1 cellular context compared by ENCODE assay signal in the genomic region with DNA sequence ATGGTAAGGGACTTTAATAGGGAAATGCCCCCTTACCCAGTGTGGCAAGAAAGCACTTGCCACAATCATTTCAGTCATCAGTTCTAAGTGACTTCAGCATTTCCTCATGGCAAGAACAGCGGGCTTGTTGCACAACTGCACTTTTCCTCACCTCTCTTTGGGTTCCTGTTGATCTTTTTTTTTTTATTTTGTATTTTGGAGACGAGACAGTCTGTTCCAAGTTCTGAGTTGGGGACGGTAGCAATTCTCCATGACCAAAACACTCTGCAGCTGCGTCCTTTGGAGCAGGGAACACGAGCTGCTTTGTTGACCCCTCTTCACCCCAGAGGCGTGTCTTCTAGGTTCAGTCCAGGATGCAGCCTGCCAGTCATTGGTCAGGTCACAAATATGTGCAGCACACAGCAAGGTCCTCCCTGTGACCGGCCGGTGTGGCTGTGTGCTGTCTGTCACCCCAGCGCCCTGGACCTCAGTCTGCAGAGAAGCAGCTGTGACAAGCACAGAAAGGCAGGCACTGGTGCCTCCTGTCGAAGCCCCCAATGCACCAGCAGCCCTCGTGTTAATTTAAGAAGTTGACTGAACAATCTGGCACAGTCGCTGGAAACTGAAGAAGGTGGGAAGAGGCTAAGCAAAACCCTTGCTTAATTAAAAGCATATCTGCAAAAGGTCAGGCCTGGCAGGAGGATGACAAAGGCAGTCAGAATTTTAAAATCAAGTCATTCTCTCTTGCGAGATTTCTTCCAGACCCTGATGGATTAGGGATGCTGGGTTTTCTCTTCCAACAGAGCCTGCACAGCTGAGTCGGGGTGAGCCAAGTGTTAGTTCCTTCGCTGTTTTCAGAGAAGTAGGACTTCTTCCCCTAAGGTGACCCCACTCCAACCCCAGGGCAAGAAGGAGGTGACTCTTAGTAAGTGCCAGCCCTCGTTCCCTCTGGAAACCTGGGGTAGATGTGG.
TF ChIP-seq lines count a peak whose summit lies in the region.

No MANE protein-coding gene starts in this region.

TF ChIP-seq in HepG2, 621 proteins besides CTCF, POLR2A, EP300 and RAD21 (continued from another document and continues in another):
- TF ChIP-seq, protein P1, sequence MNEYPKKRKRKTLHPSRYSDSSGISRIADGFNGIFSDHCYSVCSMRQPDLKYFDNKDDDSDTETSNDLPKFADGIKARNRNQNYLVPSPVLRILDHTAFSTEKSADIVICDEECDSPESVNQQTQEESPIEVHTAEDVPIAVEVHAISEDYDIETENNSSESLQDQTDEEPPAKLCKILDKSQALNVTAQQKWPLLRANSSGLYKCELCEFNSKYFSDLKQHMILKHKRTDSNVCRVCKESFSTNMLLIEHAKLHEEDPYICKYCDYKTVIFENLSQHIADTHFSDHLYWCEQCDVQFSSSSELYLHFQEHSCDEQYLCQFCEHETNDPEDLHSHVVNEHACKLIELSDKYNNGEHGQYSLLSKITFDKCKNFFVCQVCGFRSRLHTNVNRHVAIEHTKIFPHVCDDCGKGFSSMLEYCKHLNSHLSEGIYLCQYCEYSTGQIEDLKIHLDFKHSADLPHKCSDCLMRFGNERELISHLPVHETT (CRISPR knock-in tag; conservative IDR thresholded peaks at IDR 0.05), result no peak
- TF ChIP-seq, protein P2, sequence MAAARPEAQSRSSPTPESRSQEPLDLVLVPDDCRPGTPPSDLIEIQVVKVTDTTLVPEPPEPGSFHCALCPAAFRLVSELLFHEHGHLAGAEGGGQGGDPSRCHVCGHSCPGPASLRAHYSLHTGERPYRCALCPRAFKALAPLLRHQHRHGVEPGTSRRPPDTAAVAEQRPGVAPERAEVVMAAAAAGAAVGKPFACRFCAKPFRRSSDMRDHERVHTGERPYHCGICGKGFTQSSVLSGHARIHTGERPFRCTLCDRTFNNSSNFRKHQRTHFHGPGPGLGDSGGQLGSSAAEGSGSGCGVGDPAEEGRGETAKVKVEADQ (CRISPR knock-in tag; IDR thresholded peaks at IDR 0.05; ENCODE audit: borderline replicate concordance), result 0 out of 2 replicates have a peak, but pooled peaks have one; percentile 47
- TF ChIP-seq GABPA (IDR thresholded peaks at IDR 0.05; ENCODE audit: low read depth, low read length) (no peak), GABPA (CRISPR knock-in tag; IDR thresholded peaks at IDR 0.05; ENCODE audit: low read depth) (peak; percentile 15; the same call in 1 of the 2 replicates), KDM2A (CRISPR knock-in tag; IDR thresholded peaks at IDR 0.05; ENCODE audit: borderline replicate concordance, low read depth) (peak; percentile 60; the same call in 1 of the 2 replicates), CCDC6 (CRISPR knock-in tag; IDR thresholded peaks at IDR 0.05) (no peak), SP4 (CRISPR knock-in tag; IDR thresholded peaks at IDR 0.05) (0 out of 2 replicates have a peak, but pooled peaks have one; percentile 22), ZFP36L1 (CRISPR knock-in tag; IDR thresholded peaks at IDR 0.05) (0 out of 2 replicates have a peak, but pooled peaks have one; percentile 62), NR2F6 (IDR thresholded peaks at IDR 0.05) (no peak; the same call in 1 of the 2 replicates), NR2F6 (CRISPR knock-in tag; IDR thresholded peaks at IDR 0.05) (peak; percentile 70; the same call in 1 of the 2 replicates), HNRNPK (IDR thresholded peaks at IDR 0.05; ENCODE audit: low read depth, low read length, poor library complexity, severe bottlenecking) (no peak), SMYD3 (CRISPR knock-in tag; IDR thresholded peaks at IDR 0.05) (no peak), ZMYM4 (CRISPR knock-in tag; IDR thresholded peaks at IDR 0.05) (peak; percentile 83), ZNF136 (CRISPR knock-in tag; IDR thresholded peaks at IDR 0.05; ENCODE audit: low read depth) (0 out of 2 replicates have a peak, but pooled peaks have one; percentile 22), ZMYM2 (CRISPR knock-in tag; IDR thresholded peaks at IDR 0.05) (no peak), STAG1 (CRISPR knock-in tag; IDR thresholded peaks at IDR 0.05) (peak; percentile 61), RXRB (CRISPR knock-in tag; IDR thresholded peaks at IDR 0.05; ENCODE audit: borderline replicate concordance) (peak; percentile 71; the same call in 1 of the 2 replicates), POGZ (CRISPR knock-in tag; IDR thresholded peaks at IDR 0.05) (peak; percentile 55; the same call in 1 of the 2 replicates), EED (CRISPR knock-in tag; IDR thresholded peaks at IDR 0.05) (no peak), SALL1 (CRISPR knock-in tag; IDR thresholded peaks at IDR 0.05) (peak; percentile 80), CEBPB (IDR thresholded peaks at IDR 0.05; ENCODE audit: borderline replicate concordance, low read depth, low read length) (peak; percentile 66; the same call in 1 of the 2 replicates), PCBP2 (optimal IDR thresholded peaks at IDR 0.05; ENCODE audit: low read depth, low read length, poor library complexity, severe bottlenecking) (no peak), NR2F2 (IDR thresholded peaks at IDR 0.05; ENCODE audit: borderline replicate concordance, low read depth) (peak; percentile 59; the same call in 1 of the 2 replicates), MED1 (CRISPR knock-in tag; IDR thresholded peaks at IDR 0.05) (peak; percentile 63), RXRA (CRISPR knock-in tag; IDR thresholded peaks at IDR 0.05) (peak; percentile 90), HOXA9 (CRISPR knock-in tag; IDR thresholded peaks at IDR 0.05; ENCODE audit: borderline replicate concordance) (no peak), HCFC1 (IDR thresholded peaks at IDR 0.05; ENCODE audit: low read depth, low read length) (0 out of 2 replicates have a peak, but pooled peaks have one; percentile 20), GATAD1 (CRISPR knock-in tag; IDR thresholded peaks at IDR 0.05) (no peak), ZBTB21 (CRISPR knock-in tag; IDR thresholded peaks at IDR 0.05) (no peak), ZNF17 (CRISPR knock-in tag; IDR thresholded peaks at IDR 0.05) (no peak), ZNF607 (CRISPR knock-in tag; IDR thresholded peaks at IDR 0.05; ENCODE audit: borderline replicate concordance) (peak; percentile 44; the same call in 1 of the 2 replicates), SAFB2 (CRISPR knock-in tag; IDR thresholded peaks at IDR 0.05; ENCODE audit: borderline replicate concordance, low read depth) (no peak; the same call in 1 of the 2 replicates), ZNF615 (CRISPR knock-in tag; IDR thresholded peaks at IDR 0.05; ENCODE audit: borderline replicate concordance) (no peak), FOXO1 (CRISPR knock-in tag; IDR thresholded peaks at IDR 0.05) (peak; percentile 14; the same call in 1 of the 2 replicates), ZNF350 (CRISPR knock-in tag; IDR thresholded peaks at IDR 0.05; ENCODE audit: borderline replicate concordance, low read depth) (0 out of 2 replicates have a peak, but pooled peaks have one; percentile 20), IKZF1 (IDR thresholded peaks at IDR 0.05) (no peak), FOXA1 (IDR thresholded peaks at IDR 0.05) (no peak), FOXA1 (CRISPR knock-in tag; IDR thresholded peaks at IDR 0.05) (0 out of 2 replicates have a peak, but pooled peaks have one; percentile 16), ZFP41 (CRISPR knock-in tag; IDR thresholded peaks at IDR 0.05; ENCODE audit: borderline replicate concordance) (no peak), ZNF772 (CRISPR knock-in tag; IDR thresholded peaks at IDR 0.05) (no peak)
- TF ChIP-seq, protein P3, sequence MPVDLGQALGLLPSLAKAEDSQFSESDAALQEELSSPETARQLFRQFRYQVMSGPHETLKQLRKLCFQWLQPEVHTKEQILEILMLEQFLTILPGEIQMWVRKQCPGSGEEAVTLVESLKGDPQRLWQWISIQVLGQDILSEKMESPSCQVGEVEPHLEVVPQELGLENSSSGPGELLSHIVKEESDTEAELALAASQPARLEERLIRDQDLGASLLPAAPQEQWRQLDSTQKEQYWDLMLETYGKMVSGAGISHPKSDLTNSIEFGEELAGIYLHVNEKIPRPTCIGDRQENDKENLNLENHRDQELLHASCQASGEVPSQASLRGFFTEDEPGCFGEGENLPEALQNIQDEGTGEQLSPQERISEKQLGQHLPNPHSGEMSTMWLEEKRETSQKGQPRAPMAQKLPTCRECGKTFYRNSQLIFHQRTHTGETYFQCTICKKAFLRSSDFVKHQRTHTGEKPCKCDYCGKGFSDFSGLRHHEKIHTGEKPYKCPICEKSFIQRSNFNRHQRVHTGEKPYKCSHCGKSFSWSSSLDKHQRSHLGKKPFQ (CRISPR knock-in tag; IDR thresholded peaks at IDR 0.05; ENCODE audit: insufficient replicate concordance), result peak; percentile 38
- TF ChIP-seq, protein P4, sequence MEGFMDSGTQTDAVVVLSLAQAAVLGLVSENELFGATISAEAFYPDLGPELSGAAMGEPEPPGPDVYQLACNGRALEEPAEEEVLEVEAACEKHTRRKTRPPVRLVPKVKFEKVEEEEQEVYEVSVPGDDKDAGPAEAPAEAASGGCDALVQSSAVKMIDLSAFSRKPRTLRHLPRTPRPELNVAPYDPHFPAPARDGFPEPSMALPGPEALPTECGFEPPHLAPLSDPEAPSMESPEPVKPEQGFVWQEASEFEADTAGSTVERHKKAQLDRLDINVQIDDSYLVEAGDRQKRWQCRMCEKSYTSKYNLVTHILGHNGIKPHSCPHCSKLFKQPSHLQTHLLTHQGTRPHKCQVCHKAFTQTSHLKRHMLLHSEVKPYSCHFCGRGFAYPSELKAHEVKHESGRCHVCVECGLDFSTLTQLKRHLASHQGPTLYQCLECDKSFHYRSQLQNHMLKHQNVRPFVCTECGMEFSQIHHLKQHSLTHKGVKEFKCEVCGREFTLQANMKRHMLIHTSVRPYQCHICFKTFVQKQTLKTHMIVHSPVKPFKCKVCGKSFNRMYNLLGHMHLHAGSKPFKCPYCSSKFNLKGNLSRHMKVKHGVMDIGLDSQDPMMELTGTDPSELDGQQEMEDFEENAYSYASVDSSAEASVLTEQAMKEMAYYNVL (CRISPR knock-in tag; IDR thresholded peaks at IDR 0.05; ENCODE audit: borderline replicate concordance), result no peak
- TF ChIP-seq, protein P5, sequence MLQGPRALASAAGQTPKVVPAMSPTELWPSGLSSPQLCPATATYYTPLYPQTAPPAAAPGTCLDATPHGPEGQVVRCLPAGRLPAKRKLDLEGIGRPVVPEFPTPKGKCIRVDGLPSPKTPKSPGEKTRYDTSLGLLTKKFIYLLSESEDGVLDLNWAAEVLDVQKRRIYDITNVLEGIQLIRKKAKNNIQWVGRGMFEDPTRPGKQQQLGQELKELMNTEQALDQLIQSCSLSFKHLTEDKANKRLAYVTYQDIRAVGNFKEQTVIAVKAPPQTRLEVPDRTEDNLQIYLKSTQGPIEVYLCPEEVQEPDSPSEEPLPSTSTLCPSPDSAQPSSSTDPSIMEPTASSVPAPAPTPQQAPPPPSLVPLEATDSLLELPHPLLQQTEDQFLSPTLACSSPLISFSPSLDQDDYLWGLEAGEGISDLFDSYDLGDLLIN (CRISPR knock-in tag; IDR thresholded peaks at IDR 0.05; ENCODE audit: borderline replicate concordance), result 0 out of 2 replicates have a peak, but pooled peaks have one; percentile 32
- TF ChIP-seq, protein P6, sequence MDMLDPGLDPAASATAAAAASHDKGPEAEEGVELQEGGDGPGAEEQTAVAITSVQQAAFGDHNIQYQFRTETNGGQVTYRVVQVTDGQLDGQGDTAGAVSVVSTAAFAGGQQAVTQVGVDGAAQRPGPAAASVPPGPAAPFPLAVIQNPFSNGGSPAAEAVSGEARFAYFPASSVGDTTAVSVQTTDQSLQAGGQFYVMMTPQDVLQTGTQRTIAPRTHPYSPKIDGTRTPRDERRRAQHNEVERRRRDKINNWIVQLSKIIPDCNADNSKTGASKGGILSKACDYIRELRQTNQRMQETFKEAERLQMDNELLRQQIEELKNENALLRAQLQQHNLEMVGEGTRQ (IDR thresholded peaks at IDR 0.05; ENCODE audit: low read depth, low read length), result no peak
- TF ChIP-seq, protein P6 (CRISPR knock-in tag; IDR thresholded peaks at IDR 0.05; ENCODE audit: borderline replicate concordance), result 0 out of 2 replicates have a peak, but pooled peaks have one; percentile 19
- TF ChIP-seq, protein P7, sequence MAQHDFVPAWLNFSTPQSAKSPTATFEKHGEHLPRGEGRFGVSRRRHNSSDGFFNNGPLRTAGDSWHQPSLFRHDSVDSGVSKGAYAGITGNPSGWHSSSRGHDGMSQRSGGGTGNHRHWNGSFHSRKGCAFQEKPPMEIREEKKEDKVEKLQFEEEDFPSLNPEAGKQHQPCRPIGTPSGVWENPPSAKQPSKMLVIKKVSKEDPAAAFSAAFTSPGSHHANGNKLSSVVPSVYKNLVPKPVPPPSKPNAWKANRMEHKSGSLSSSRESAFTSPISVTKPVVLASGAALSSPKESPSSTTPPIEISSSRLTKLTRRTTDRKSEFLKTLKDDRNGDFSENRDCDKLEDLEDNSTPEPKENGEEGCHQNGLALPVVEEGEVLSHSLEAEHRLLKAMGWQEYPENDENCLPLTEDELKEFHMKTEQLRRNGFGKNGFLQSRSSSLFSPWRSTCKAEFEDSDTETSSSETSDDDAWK (CRISPR knock-in tag; IDR thresholded peaks at IDR 0.05), result no peak
- TF ChIP-seq, protein P8, sequence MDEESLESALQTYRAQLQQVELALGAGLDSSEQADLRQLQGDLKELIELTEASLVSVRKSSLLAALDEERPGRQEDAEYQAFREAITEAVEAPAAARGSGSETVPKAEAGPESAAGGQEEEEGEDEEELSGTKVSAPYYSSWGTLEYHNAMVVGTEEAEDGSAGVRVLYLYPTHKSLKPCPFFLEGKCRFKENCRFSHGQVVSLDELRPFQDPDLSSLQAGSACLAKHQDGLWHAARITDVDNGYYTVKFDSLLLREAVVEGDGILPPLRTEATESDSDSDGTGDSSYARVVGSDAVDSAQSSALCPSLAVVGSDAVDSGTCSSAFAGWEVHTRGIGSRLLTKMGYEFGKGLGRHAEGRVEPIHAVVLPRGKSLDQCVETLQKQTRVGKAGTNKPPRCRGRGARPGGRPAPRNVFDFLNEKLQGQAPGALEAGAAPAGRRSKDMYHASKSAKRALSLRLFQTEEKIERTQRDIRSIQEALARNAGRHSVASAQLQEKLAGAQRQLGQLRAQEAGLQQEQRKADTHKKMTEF (CRISPR knock-in tag; IDR thresholded peaks at IDR 0.05), result no peak
- TF ChIP-seq, protein P9, sequence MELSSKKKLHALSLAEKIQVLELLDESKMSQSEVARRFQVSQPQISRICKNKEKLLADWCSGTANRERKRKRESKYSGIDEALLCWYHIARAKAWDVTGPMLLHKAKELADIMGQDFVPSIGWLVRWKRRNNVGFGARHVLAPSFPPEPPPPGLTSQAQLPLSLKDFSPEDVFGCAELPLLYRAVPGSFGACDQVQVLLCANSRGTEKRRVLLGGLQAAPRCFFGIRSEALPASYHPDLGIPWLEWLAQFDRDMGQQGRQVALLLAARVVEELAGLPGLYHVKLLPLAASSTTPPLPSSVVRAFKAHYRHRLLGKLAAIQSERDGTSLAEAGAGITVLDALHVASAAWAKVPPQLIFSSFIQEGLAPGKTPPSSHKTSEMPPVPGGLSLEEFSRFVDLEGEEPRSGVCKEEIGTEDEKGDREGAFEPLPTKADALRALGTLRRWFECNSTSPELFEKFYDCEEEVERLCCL (CRISPR knock-in tag; IDR thresholded peaks at IDR 0.05; ENCODE audit: borderline replicate concordance), result no peak
- TF ChIP-seq, protein P10, sequence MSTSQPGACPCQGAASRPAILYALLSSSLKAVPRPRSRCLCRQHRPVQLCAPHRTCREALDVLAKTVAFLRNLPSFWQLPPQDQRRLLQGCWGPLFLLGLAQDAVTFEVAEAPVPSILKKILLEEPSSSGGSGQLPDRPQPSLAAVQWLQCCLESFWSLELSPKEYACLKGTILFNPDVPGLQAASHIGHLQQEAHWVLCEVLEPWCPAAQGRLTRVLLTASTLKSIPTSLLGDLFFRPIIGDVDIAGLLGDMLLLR (CRISPR knock-in tag; IDR thresholded peaks at IDR 0.05), result no peak
